Comparison of ENCODE assay signal across 13 cellular contexts in genomic region chr4:54566608-54567007, GRCh38.
DNase-seq lines count a peak whose midpoint lies in the region; ATAC-seq and TF ChIP-seq lines count a peak whose summit lies in the region.
"Had no signal": no experiment of that assay in that cellular context is flagged by ENCODE, and none has a peak within 500 bp of the region (broad histone marks: within the 10 kb centered on the region; RNA-seq: fewer than 3 reads in every experiment).

No MANE protein-coding gene starts in this region.

- DNase-seq in NCI-H1105 treated with DMSO at 0.1 percent for 48 hours (lab: John Stamatoyannopoulos, UW) (peak; percentile 60), NCI-H2081 (lab: John Stamatoyannopoulos, UW) (no peak), AG20443 (ENCODE audit: low spot score) (no peak), esophagus squamous epithelium (lab: John Stamatoyannopoulos, UW) (no peak), glutamatergic neuron (no peak)
- DNase-seq in activated CD8-positive, alpha-beta T cell treated with anti-CD3 and anti-CD28 coated beads, Interleukin-2, amount 10 ng/mL, durations not matched to agents 7 days and 5 days: no peak
- DNase-seq: activated CD4-positive, alpha-beta T cell treated with anti-CD3 and anti-CD28 coated beads for 1 hour; Peyer's patch; stimulated activated naive CD4-positive, alpha-beta T cell treated with Interleukin-2 at 50 U/mL for 16 hours had no signal

- no peaks in the 10 kb centered on the region for H3K36me3 Mint-ChIP-seq in activated CD8-positive, alpha-beta T cell treated with anti-CD3 and anti-CD28 coated beads, Interleukin-2, amount 10 ng/mL, durations not matched to agents 7 days and 5 days (ENCODE audit: low read depth)
- no peaks in the 10 kb centered on the region for H3K36me3 Mint-ChIP-seq in glutamatergic neuron (ENCODE audit: unreplicated experiment)
- H3K36me3 Mint-ChIP-seq: CD8-positive, alpha-beta memory T cell had no signal

- no peaks in the 10 kb centered on the region for H3K9me3 ChIP-seq in esophagus squamous epithelium
- H3K9me3 ChIP-seq: Peyer's patch had no signal

- no peak for TF ChIP-seq POLR2A in esophagus squamous epithelium (IDR thresholded peaks at IDR 0.05)

- H3K27me3 Mint-ChIP-seq in activated CD8-positive, alpha-beta T cell treated with anti-CD3 and anti-CD28 coated beads, Interleukin-2, amount 10 ng/mL, durations not matched to agents 7 days and 5 days (ENCODE audit: low read depth): peaks cover 2% of the 10 kb centered on the region
- no peaks in the 10 kb centered on the region for H3K27me3 Mint-ChIP-seq in glutamatergic neuron (ENCODE audit: unreplicated experiment)
- H3K27me3 Mint-ChIP-seq: CD8-positive, alpha-beta memory T cell had no signal

- no peak overlapping the region for H3K27ac ChIP-seq in esophagus squamous epithelium
- H3K27ac ChIP-seq: Peyer's patch, skin epidermis had no signal

- peaks cover 8% of the 10 kb centered on the region for H3K4me1 Mint-ChIP-seq in activated CD8-positive, alpha-beta T cell treated with anti-CD3 and anti-CD28 coated beads, Interleukin-2, amount 10 ng/mL, durations not matched to agents 7 days and 5 days (ENCODE audit: low read depth)
- H3K4me1 Mint-ChIP-seq in glutamatergic neuron (ENCODE audit: low read depth, unreplicated experiment): peaks cover 2% of the 10 kb centered on the region

- no peaks in the 10 kb centered on the region for H3K36me3 ChIP-seq in esophagus squamous epithelium
- H3K36me3 ChIP-seq: Peyer's patch had no signal

- H3K27me3 ChIP-seq in esophagus squamous epithelium: no peaks in the 10 kb centered on the region
- H3K27me3 ChIP-seq: Peyer's patch had no signal

- TF ChIP-seq CTCF in esophagus squamous epithelium (IDR thresholded peaks at IDR 0.05) (no peak), glutamatergic neuron (IDR thresholded peaks at IDR 0.05; ENCODE audit: partially characterized antibody, unreplicated experiment) (no peak)

- ATAC-seq in GM18858 (IDR thresholded peaks at IDR 0.05; ENCODE audit: unreplicated experiment) (peak; percentile 87), GM21786 (IDR thresholded peaks at IDR 0.05; ENCODE audit: unreplicated experiment) (peak; percentile 77)
- ATAC-seq in activated CD8-positive, alpha-beta T cell treated with anti-CD3 and anti-CD28 coated beads, Interleukin-2, amount 10 ng/mL, durations not matched to agents 7 days and 5 days: peak; percentile 49

- POLR2A ChIA-PET in activated CD8-positive, alpha-beta T cell treated with anti-CD3 and anti-CD28 coated beads, Interleukin-2, amount 10 ng/mL, durations not matched to agents 7 days and 5 days (lab: Charles Lee): no interaction called here

- WGBS in esophagus squamous epithelium, 2 donors: 24 to 40% methylated on average over 5 of the region's 5 CpGs

- H3K9me3 Mint-ChIP-seq in activated CD8-positive, alpha-beta T cell treated with anti-CD3 and anti-CD28 coated beads, Interleukin-2, amount 10 ng/mL, durations not matched to agents 7 days and 5 days (ENCODE audit: insufficient read depth): no peaks in the 10 kb centered on the region
- H3K9me3 Mint-ChIP-seq in glutamatergic neuron (ENCODE audit: unreplicated experiment): peaks cover 2% of the 10 kb centered on the region

- no peak overlapping the region for H3K27ac Mint-ChIP-seq in activated CD8-positive, alpha-beta T cell treated with anti-CD3 and anti-CD28 coated beads, Interleukin-2, amount 10 ng/mL, durations not matched to agents 7 days and 5 days
- H3K27ac Mint-ChIP-seq in glutamatergic neuron (ENCODE audit: unreplicated experiment): no peak overlapping the region

- no peak overlapping the region for H3K4me3 Mint-ChIP-seq in activated CD8-positive, alpha-beta T cell treated with anti-CD3 and anti-CD28 coated beads, Interleukin-2, amount 10 ng/mL, durations not matched to agents 7 days and 5 days
- H3K4me3 Mint-ChIP-seq in glutamatergic neuron (ENCODE audit: unreplicated experiment): no peak overlapping the region
- H3K4me3 Mint-ChIP-seq: CD8-positive, alpha-beta memory T cell had no signal

- peaks cover 0 to 20% (median 0%) of the 10 kb centered on the region in 3 donors for H3K4me1 ChIP-seq in esophagus squamous epithelium

- intact Hi-C loops in esophagus squamous epithelium (cut with DNase I): no loop called here

- CTCF ChIA-PET in activated CD8-positive, alpha-beta T cell treated with anti-CD3 and anti-CD28 coated beads, Interleukin-2, amount 10 ng/mL, durations not matched to agents 7 days and 5 days (lab: Charles Lee): no interaction called here

- H3K4me3 ChIP-seq in esophagus squamous epithelium: no peak overlapping the region
- H3K4me3 ChIP-seq: skin epidermis had no signal
